ENCODE assay signal across 16 cellular contexts in genomic region chr3:102714567-102714966, GRCh38.
DNase-seq lines count a peak whose midpoint lies in the region; ATAC-seq and TF ChIP-seq lines count a peak whose summit lies in the region.
"Had no signal": no experiment of that assay in that cellular context is flagged by ENCODE, and none has a peak within 500 bp of the region (broad histone marks: within the 10 kb centered on the region; RNA-seq: fewer than 3 reads in every experiment).

No MANE protein-coding gene starts in this region.

- H3K9me3 Mint-ChIP-seq in immature natural killer cell = peaks cover 0 to 3% (median 0%) of the 10 kb centered on the region in 6 donors
- H3K9me3 Mint-ChIP-seq: activated CD4-positive, alpha-beta memory T cell treated with anti-CD3 and anti-CD28 coated beads, Interleukin-2, amount 10 ng/mL, durations not matched to agents 7 days and 5 days had no signal

- H2BK5ac ChIP-seq in neuronal stem cell (ENCODE audit: low read length) = no peak overlapping the region

- H3K14ac ChIP-seq in neuronal stem cell (ENCODE audit: low read length) = no peak overlapping the region

- WGBS in neuronal stem cell (ENCODE audit: extremely low coverage in 2 of 2, insufficient read length in 2 of 2, insufficient replicate concordance in 1 of 2), 2 donors = no CpG with 5 or more reads among the region's 3 CpGs
- WGBS in lower leg skin, 2 donors = 51 to 56% methylated on average over 3 of the region's 3 CpGs

- no peaks in the 10 kb centered on the region for H3K4me1 ChIP-seq in neuronal stem cell (ENCODE audit: control insufficient read depth in 2 of 2, insufficient read depth in 1 of 2, low read depth in 1 of 2, low read length in 2 of 2)
- H3K4me1 ChIP-seq: heart left ventricle had no signal

- H2BK15ac ChIP-seq in neuronal stem cell (ENCODE audit: low read length) = no peak overlapping the region

- H3K9me3 ChIP-seq in neuronal stem cell (replicated peaks in 1 of 2; ENCODE audit: control insufficient read depth in 2 of 2, insufficient read depth in 1 of 2, low read depth in 1 of 2, low read length in 2 of 2) = no peaks in the 10 kb centered on the region
- H3K9me3 ChIP-seq: heart left ventricle, thoracic aorta had no signal

- H3K4me3 Mint-ChIP-seq in immature natural killer cell = no peak overlapping the region
- H3K4me3 Mint-ChIP-seq: activated CD4-positive, alpha-beta memory T cell treated with anti-CD3 and anti-CD28 coated beads, Interleukin-2, amount 10 ng/mL, durations not matched to agents 7 days and 5 days; CD4-positive, CD25-positive, alpha-beta regulatory T cell had no signal

- H4K8ac ChIP-seq in neuronal stem cell (ENCODE audit: low read depth, low read length) = no peak overlapping the region

- H3K9ac ChIP-seq in neuronal stem cell (ENCODE audit: low read depth, low read length, poor library complexity) = no peak overlapping the region

- H3K18ac ChIP-seq in neuronal stem cell (ENCODE audit: low read length) = no peak overlapping the region

- no peaks in the 10 kb centered on the region for H3K36me3 Mint-ChIP-seq in immature natural killer cell
- H3K36me3 Mint-ChIP-seq: CD4-positive, CD25-positive, alpha-beta regulatory T cell had no signal

- H3K4me1 Mint-ChIP-seq in immature natural killer cell = no peaks in the 10 kb centered on the region
- H3K4me1 Mint-ChIP-seq: CD4-positive, CD25-positive, alpha-beta regulatory T cell had no signal

- H4K91ac ChIP-seq in neuronal stem cell (ENCODE audit: low read depth, low read length, poor library complexity) = no peak overlapping the region

- H3K27me3 ChIP-seq in neuronal stem cell (ENCODE audit: control insufficient read depth in 3 of 3, insufficient read depth in 3 of 3, low read depth in 1 of 3, low read length in 3 of 3) = no peaks in the 10 kb centered on the region
- H3K27me3 ChIP-seq: heart left ventricle had no signal

- H3K23ac ChIP-seq in neuronal stem cell (ENCODE audit: low read depth, low read length, poor library complexity) = no peak overlapping the region

- ATAC-seq in GM18870 (IDR thresholded peaks at IDR 0.05; ENCODE audit: unreplicated experiment) (peak; percentile 5), GM21717 (IDR thresholded peaks at IDR 0.05; ENCODE audit: unreplicated experiment) (peak; percentile 25), HG03097 (IDR thresholded peaks at IDR 0.05; ENCODE audit: low FRiP score, unreplicated experiment) (peak; percentile 12)
- ATAC-seq: heart left ventricle, left lobe of liver had no signal

- H2BK120ac ChIP-seq in neuronal stem cell (ENCODE audit: low read depth, low read length) = no peak overlapping the region

- H3K27ac Mint-ChIP-seq in immature natural killer cell = no peak overlapping the region
- H3K27ac Mint-ChIP-seq: activated CD4-positive, alpha-beta memory T cell treated with anti-CD3 and anti-CD28 coated beads, Interleukin-2, amount 10 ng/mL, durations not matched to agents 7 days and 5 days; CD4-positive, CD25-positive, alpha-beta regulatory T cell had no signal

- H3K79me1 ChIP-seq in neuronal stem cell (ENCODE audit: low read depth, low read length) = no peaks in the 10 kb centered on the region

- no peaks in the 10 kb centered on the region for H3K36me3 ChIP-seq in neuronal stem cell (replicated peaks in 1 of 2; ENCODE audit: control insufficient read depth in 2 of 2, insufficient read depth in 2 of 2, low read length in 2 of 2)
- H3K36me3 ChIP-seq: heart left ventricle, thoracic aorta had no signal

- no peak overlapping the region for H2AK5ac ChIP-seq in neuronal stem cell (ENCODE audit: low read depth, low read length)

- no peak overlapping the region for H3K27ac ChIP-seq in neuronal stem cell (replicated peaks; ENCODE audit: low read length)
- H3K27ac ChIP-seq: heart left ventricle, skin epidermis, thoracic aorta had no signal

- H3K4ac ChIP-seq in neuronal stem cell (ENCODE audit: low read length) = no peak overlapping the region

- TF ChIP-seq CTCF in lower leg skin (IDR thresholded peaks at IDR 0.05) = no peak

- DNase-seq in SK-N-DZ (ENCODE audit: low spot score) (peak; percentile 45), neuronal stem cell (ENCODE audit: low spot score) (no peak), NCI-H1092 (lab: John Stamatoyannopoulos, UW) (no peak), immature natural killer cell (no peak), lower leg skin (ENCODE audit: low spot score in 2 of 2) (no peak)
- DNase-seq: activated CD4-positive, alpha-beta memory T cell treated with anti-CD3 and anti-CD28 coated beads, Interleukin-2, amount 10 ng/mL, durations not matched to agents 7 days and 5 days; CD4-positive, CD25-positive, alpha-beta regulatory T cell; GDM1; heart left ventricle; NCI-H2171 had no signal

- no peak overlapping the region for H2AFZ ChIP-seq in neuronal stem cell (ENCODE audit: low read length)

- no peak overlapping the region for H3K4me2 ChIP-seq in neuronal stem cell (ENCODE audit: insufficient read depth, low read length, poor library complexity, severe bottlenecking)

- intact Hi-C loops in lower leg skin (cut with DNase I; ENCODE audit: low total_unique reads) = no loop called here

- H3K27me3 Mint-ChIP-seq in immature natural killer cell (ENCODE audit: low read depth in 3 of 3) = peaks cover 0 to 3% (median 0%) of the 10 kb centered on the region in 3 donors
- H3K27me3 Mint-ChIP-seq: CD4-positive, CD25-positive, alpha-beta regulatory T cell had no signal

- H3K4me3 ChIP-seq in neuronal stem cell (ENCODE audit: low read length in 2 of 2) (no peak overlapping the region), lower leg skin (ENCODE audit: low read depth, poor library complexity, severe bottlenecking) (no peak overlapping the region)
- H3K4me3 ChIP-seq: heart left ventricle, skin epidermis, thoracic aorta had no signal

- no peak for TF ChIP-seq POLR2A in lower leg skin (IDR thresholded peaks at IDR 0.05)

- H2BK12ac ChIP-seq in neuronal stem cell (ENCODE audit: low read length) = no peak overlapping the region
